ENCODE assay signal across 1 cellular context in the genomic region with DNA sequence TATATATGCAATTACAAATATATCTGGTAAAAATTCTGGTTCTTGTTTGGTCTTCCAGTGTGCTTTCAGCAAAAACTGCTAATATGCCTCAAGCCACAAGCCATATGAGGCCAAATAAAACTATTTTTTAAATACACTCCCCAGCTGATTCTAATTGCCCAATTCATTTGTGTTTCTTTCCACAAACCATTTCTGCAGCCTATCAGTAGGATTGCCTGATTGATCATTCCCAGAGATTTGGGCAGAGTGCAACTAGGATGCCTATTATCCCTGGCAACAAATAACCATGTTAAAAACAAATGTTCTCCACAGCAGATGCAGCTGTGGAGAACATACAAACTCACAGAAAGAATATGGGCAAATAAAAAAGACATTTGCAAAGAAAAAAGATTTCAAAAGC.
TF ChIP-seq lines count a peak whose summit lies in the region.

No MANE protein-coding gene starts in this region.

TF ChIP-seq in HCT116, 20 proteins besides CTCF, POLR2A, EP300 and RAD21 (continued from another document):
- TF ChIP-seq SIN3A (IDR thresholded peaks at IDR 0.05; ENCODE audit: low read depth) = no peak
- TF ChIP-seq TCF7L2 (IDR thresholded peaks at IDR 0.05; ENCODE audit: borderline replicate concordance, extremely low read depth, insufficient read depth, insufficient read length) = no peak
- no peak for TF ChIP-seq POLR2AphosphoS5 (IDR thresholded peaks at IDR 0.05; ENCODE audit: low read depth, low read length)
